ENCODE assay signal across 10 cellular contexts in genomic region chr20:51749674-51750036, GRCh38. TPM values are rescaled to one million over a fixed set of nuclear protein-coding genes. Genes with fewer than 3 reads are reported as not detected.
A peak's percentile ranks its signal among the peaks of the same experiment; 100 is the strongest.
DNase-seq lines count a peak whose midpoint lies in the region; ATAC-seq and TF ChIP-seq lines count a peak whose summit lies in the region.
"Had no signal": no experiment of that assay in that cellular context is flagged by ENCODE, and none has a peak within 500 bp of the region (broad histone marks: within the 10 kb centered on the region; RNA-seq: fewer than 3 reads in every experiment).

No MANE protein-coding gene starts in this region.

- POLR2A ChIA-PET in PC-3 (lab: Charles Lee; ENCODE audit: unreplicated experiment), result interaction anchor here (0.7 to 1.4 kb wide), 4 partner anchors 8 to 88 kb away, joined by 3 to 4 read pairs (median 4); no protein-coding TSS in a partner anchor

- H3K9me3 Mint-ChIP-seq in activated T-cell treated with anti-CD3 and anti-CD28 coated beads, Interleukin-2, amount 50 U/mL, for 24 hours, result no peaks in the 10 kb centered on the region
- H3K9me3 Mint-ChIP-seq: activated naive CD4-positive, alpha-beta T cell treated with anti-CD3 and anti-CD28 coated beads, Interleukin-2, amount 10 ng/mL, durations not matched to agents 7 days and 5 days; neural crest cell had no signal

- H3K4me1 ChIP-seq in PC-3 (ENCODE audit: insufficient read depth, low read length), result peaks cover 63% of the 10 kb centered on the region
- peaks cover 56% of the 10 kb centered on the region for H3K4me1 ChIP-seq in mucosa of stomach (ENCODE audit: control insufficient read depth, insufficient read depth, low read length)

- H3K9me2 ChIP-seq in PC-3 (replicated peaks; ENCODE audit: low read length), result no peaks in the 10 kb centered on the region

- H3K36me3 ChIP-seq in PC-3 (ENCODE audit: low read depth, low read length), result no peaks in the 10 kb centered on the region
- H3K36me3 ChIP-seq in mucosa of stomach (ENCODE audit: control insufficient read depth, insufficient read depth, low read length), result no peaks in the 10 kb centered on the region

- intact Hi-C loops in PC-3 (cut with micrococcal nuclease), result loop anchor here (5.0 to 10.0 kb wide), 3 partner anchors 53 to 765 kb away; partner anchors contain the start of gene SALL4
- intact Hi-C loops in posterior vena cava (cut with DNase I), result no loop called here

- H3K4me1 Mint-ChIP-seq in T-helper 17 cell, result no peaks in the 10 kb centered on the region
- peaks cover 4% of the 10 kb centered on the region for H3K4me1 Mint-ChIP-seq in activated T-cell treated with anti-CD3 and anti-CD28 coated beads, Interleukin-2, amount 50 U/mL, for 24 hours (ENCODE audit: low read depth)
- H3K4me1 Mint-ChIP-seq: activated naive CD4-positive, alpha-beta T cell treated with anti-CD3 and anti-CD28 coated beads, Interleukin-2, amount 10 ng/mL, durations not matched to agents 7 days and 5 days had no signal

- H4K20me1 ChIP-seq in PC-3 (ENCODE audit: low read length), result no peaks in the 10 kb centered on the region

- H3K27ac ChIP-seq in PC-3 (ENCODE audit: low read length), result peak overlapping the region; percentile 87

- H3K27me3 Mint-ChIP-seq in T-helper 17 cell, result peaks cover 6% of the 10 kb centered on the region
- peaks cover 4% of the 10 kb centered on the region for H3K27me3 Mint-ChIP-seq in activated T-cell treated with anti-CD3 and anti-CD28 coated beads, Interleukin-2, amount 50 U/mL, for 24 hours

- no peak overlapping the region for H3K27ac Mint-ChIP-seq in T-helper 17 cell
- H3K27ac Mint-ChIP-seq in activated T-cell treated with anti-CD3 and anti-CD28 coated beads, Interleukin-2, amount 50 U/mL, for 24 hours, result no peak overlapping the region
- H3K27ac Mint-ChIP-seq: activated naive CD4-positive, alpha-beta T cell treated with anti-CD3 and anti-CD28 coated beads, Interleukin-2, amount 10 ng/mL, durations not matched to agents 7 days and 5 days had no signal

- no peak overlapping the region for H3K4me3 ChIP-seq in AG10803 (ENCODE audit: low read length)
- H3K4me3 ChIP-seq in PC-3 (ENCODE audit: low read length), result peak overlapping the region; percentile 31; the same call in 1 of the 2 replicates
- H3K4me3 ChIP-seq in mucosa of stomach (ENCODE audit: low read length), result no peak overlapping the region

- H3K79me2 ChIP-seq in PC-3 (ENCODE audit: low read length), result peaks cover 68% of the 10 kb centered on the region

- peak; percentile 43 for DNase-seq in AG10803 (ENCODE audit: low read depth)
- peak; percentile 73 for DNase-seq in PC-3
- DNase-seq in dermis microvascular lymphatic vessel endothelial cell (ENCODE audit: low read depth in 2 of 2), result peak; percentile 27 to 67
- no peak for DNase-seq in T-helper 17 cell
- DNase-seq in posterior vena cava (ENCODE audit: low spot score), result no peak
- DNase-seq in activated T-cell treated with anti-CD3 and anti-CD28 coated beads, Interleukin-2, amount 50 U/mL, for 24 hours, result no peak
- DNase-seq: activated naive CD4-positive, alpha-beta T cell treated with anti-CD3 and anti-CD28 coated beads, Interleukin-2, amount 10 ng/mL, durations not matched to agents 7 days and 5 days had no signal

- no peak overlapping the region for H2AFZ ChIP-seq in PC-3 (ENCODE audit: low read length)

- no peak for TF ChIP-seq CTCF in AG10803 (conservative IDR thresholded peaks at IDR 0.05; ENCODE audit: low read length)
- TF ChIP-seq CTCF in PC-3 (conservative IDR thresholded peaks at IDR 0.05; ENCODE audit: low read depth, low read length), result no peak

- no peaks in the 10 kb centered on the region for H3K27me3 ChIP-seq in PC-3 (ENCODE audit: low read length)
- no peaks in the 10 kb centered on the region for H3K27me3 ChIP-seq in mucosa of stomach (ENCODE audit: control insufficient read depth, insufficient read depth, low read length)

- CTCF ChIA-PET in PC-3 (lab: Charles Lee), result interaction anchor here (0.5 to 1.0 kb wide), 3 partner anchors 36 to 311 kb away, joined by 3 read pairs; no protein-coding TSS in a partner anchor

- H3K4me3 Mint-ChIP-seq in T-helper 17 cell, result no peak overlapping the region
- no peak overlapping the region for H3K4me3 Mint-ChIP-seq in activated T-cell treated with anti-CD3 and anti-CD28 coated beads, Interleukin-2, amount 50 U/mL, for 24 hours
- H3K4me3 Mint-ChIP-seq: activated naive CD4-positive, alpha-beta T cell treated with anti-CD3 and anti-CD28 coated beads, Interleukin-2, amount 10 ng/mL, durations not matched to agents 7 days and 5 days; neural crest cell had no signal

- no TSS peak for BruUV-seq in PC-3 (replicated peaks; lab: Mats Ljungman, UMichigan)

- no peaks in the 10 kb centered on the region for H3K36me3 Mint-ChIP-seq in T-helper 17 cell (ENCODE audit: low read depth)
- no peaks in the 10 kb centered on the region for H3K36me3 Mint-ChIP-seq in activated T-cell treated with anti-CD3 and anti-CD28 coated beads, Interleukin-2, amount 50 U/mL, for 24 hours (ENCODE audit: low read depth)
- H3K36me3 Mint-ChIP-seq: activated naive CD4-positive, alpha-beta T cell treated with anti-CD3 and anti-CD28 coated beads, Interleukin-2, amount 10 ng/mL, durations not matched to agents 7 days and 5 days had no signal

- peak; percentile 10 for ATAC-seq in PC-3
- ATAC-seq in T-helper 17 cell, result no peak
- no peak for ATAC-seq in HG03097 (IDR thresholded peaks at IDR 0.05; ENCODE audit: low FRiP score, unreplicated experiment)

- H3K4me2 ChIP-seq in PC-3 (ENCODE audit: low read length), result peak overlapping the region; percentile 71

- H3K9ac ChIP-seq in PC-3 (ENCODE audit: low read length), result peak overlapping the region; percentile 70
- peak overlapping the region; percentile 32 for H3K9ac ChIP-seq in mucosa of stomach (ENCODE audit: low read length)

- H3F3A ChIP-seq in PC-3 (ENCODE audit: low read length, unreplicated experiment), result peaks cover 8% of the 10 kb centered on the region

- H3K9me3 ChIP-seq in PC-3 (ENCODE audit: low read length), result no peaks in the 10 kb centered on the region
- no peaks in the 10 kb centered on the region for H3K9me3 ChIP-seq in mucosa of stomach (ENCODE audit: control insufficient read depth, low read length)
- no peaks in the 10 kb centered on the region for H3K9me3 ChIP-seq in T-helper 17 cell (ENCODE audit: control insufficient read depth, low read length, poor library complexity, severe bottlenecking)

RNA-seq across cellular contexts. Expression of gene ATP9A, which starts 18.5 kb away (rescaled TPM):
- 31.3 and 34.6 TPM in 2 replicates for total RNA-seq in PC-3 (2014; rRNA removed)
- 54.0 and 75.5 TPM in 2 replicates for total RNA-seq in dermis microvascular lymphatic vessel endothelial cell
- total RNA-seq in T-helper 17 cell, result 1 to 10 TPM in 1 of 2 donors, under 1 TPM in 1; 0.15 to 4.2 TPM
- total RNA-seq in posterior vena cava, result 10 to 100 TPM; 36.6 to 61.2 TPM

RNA-seq across cellular contexts. Expression of gene SALL4, which starts 52.7 kb away (rescaled TPM):
- total RNA-seq in PC-3 (2014; rRNA removed), result 1.7 and 3.1 TPM in 2 replicates
- total RNA-seq in dermis microvascular lymphatic vessel endothelial cell, result 0.26 and 0.63 TPM in 2 replicates
- under 1 TPM; 0.16 to 0.32 TPM for total RNA-seq in T-helper 17 cell
- total RNA-seq in posterior vena cava, result under 1 TPM in 1 of 2 donors, not detected in 1; 0.19 TPM

Comparison
In these comparisons a context has a peak if more than half of its experiments do, and no peak if none do; other contexts are left out.
1. DNase-seq: peak in AG10803 (single experiment), PC-3 (single experiment) and dermis microvascular lymphatic vessel endothelial cell (2 of 2); none in T-helper 17 cell (0 of 3), posterior vena cava (single experiment) and activated T-cell treated with anti-CD3 and anti-CD28 coated beads, Interleukin-2, amount 50 U/mL, for 24 hours (single experiment).